Comparison of ENCODE assay signal across 2 cellular contexts in the genomic region with DNA sequence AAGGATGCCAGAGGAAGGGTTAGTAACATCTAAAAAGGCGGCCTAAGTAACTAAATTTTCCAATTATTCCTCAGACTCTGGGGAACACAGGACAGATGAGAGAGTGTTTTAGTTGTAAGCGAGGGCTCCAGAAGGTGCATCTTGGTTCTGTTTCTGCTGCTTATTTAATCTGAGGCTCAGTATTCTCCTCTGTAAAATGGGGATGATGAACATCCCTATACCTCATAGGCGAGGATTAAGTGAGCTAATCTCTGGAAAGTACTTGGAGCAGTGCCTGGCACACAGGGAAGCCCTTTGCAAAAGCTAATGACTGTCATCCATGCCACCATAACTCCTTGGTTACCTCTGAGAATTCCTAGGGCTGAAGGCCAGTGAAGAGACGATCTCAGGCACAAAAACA.
TF ChIP-seq lines count a peak whose summit lies in the region.

No MANE protein-coding gene starts in this region.

TF ChIP-seq in SK-N-SH, 30 proteins besides CTCF, POLR2A, EP300 and RAD21:
- TF ChIP-seq, protein P1, sequence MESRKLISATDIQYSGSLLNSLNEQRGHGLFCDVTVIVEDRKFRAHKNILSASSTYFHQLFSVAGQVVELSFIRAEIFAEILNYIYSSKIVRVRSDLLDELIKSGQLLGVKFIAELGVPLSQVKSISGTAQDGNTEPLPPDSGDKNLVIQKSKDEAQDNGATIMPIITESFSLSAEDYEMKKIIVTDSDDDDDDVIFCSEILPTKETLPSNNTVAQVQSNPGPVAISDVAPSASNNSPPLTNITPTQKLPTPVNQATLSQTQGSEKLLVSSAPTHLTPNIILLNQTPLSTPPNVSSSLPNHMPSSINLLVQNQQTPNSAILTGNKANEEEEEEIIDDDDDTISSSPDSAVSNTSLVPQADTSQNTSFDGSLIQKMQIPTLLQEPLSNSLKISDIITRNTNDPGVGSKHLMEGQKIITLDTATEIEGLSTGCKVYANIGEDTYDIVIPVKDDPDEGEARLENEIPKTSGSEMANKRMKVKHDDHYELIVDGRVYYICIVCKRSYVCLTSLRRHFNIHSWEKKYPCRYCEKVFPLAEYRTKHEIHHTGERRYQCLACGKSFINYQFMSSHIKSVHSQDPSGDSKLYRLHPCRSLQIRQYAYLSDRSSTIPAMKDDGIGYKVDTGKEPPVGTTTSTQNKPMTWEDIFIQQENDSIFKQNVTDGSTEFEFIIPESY (IDR thresholded peaks at IDR 0.05; ENCODE audit: borderline replicate concordance, low read depth) = no peak
- TF ChIP-seq MEF2A (IDR thresholded peaks at IDR 0.05; ENCODE audit: borderline replicate concordance, low read depth) (no peak), NFIC (IDR thresholded peaks at IDR 0.05; ENCODE audit: borderline replicate concordance) (no peak), RCOR1 (IDR thresholded peaks at IDR 0.05; ENCODE audit: low read length) (no peak), RXRA (IDR thresholded peaks at IDR 0.05; ENCODE audit: borderline replicate concordance, low read depth) (no peak), MXI1 (IDR thresholded peaks at IDR 0.05; ENCODE audit: low read depth, low read length) (no peak), ELF1 (IDR thresholded peaks at IDR 0.05) (no peak), TEAD4 (IDR thresholded peaks at IDR 0.05; ENCODE audit: borderline replicate concordance, insufficient read depth) (no peak), FOXJ3 (CRISPR knock-in tag; IDR thresholded peaks at IDR 0.05) (no peak), YY1 (IDR thresholded peaks at IDR 0.05; ENCODE audit: low read depth) (no peak), REST (IDR thresholded peaks at IDR 0.05; ENCODE audit: low read depth, low read length) (no peak), IRF3 (IDR thresholded peaks at IDR 0.05; ENCODE audit: low read depth, low read length) (no peak), JUND (IDR thresholded peaks at IDR 0.05) (no peak), TCF12 (IDR thresholded peaks at IDR 0.05) (no peak), EZH2phosphoT487 (IDR thresholded peaks at IDR 0.05; ENCODE audit: borderline replicate concordance, low read depth) (no peak), FOSL2 (IDR thresholded peaks at IDR 0.05; ENCODE audit: borderline replicate concordance, low read depth) (no peak)
- TF ChIP-seq, protein P2, sequence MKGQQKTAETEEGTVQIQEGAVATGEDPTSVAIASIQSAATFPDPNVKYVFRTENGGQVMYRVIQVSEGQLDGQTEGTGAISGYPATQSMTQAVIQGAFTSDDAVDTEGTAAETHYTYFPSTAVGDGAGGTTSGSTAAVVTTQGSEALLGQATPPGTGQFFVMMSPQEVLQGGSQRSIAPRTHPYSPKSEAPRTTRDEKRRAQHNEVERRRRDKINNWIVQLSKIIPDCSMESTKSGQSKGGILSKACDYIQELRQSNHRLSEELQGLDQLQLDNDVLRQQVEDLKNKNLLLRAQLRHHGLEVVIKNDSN (IDR thresholded peaks at IDR 0.05; ENCODE audit: borderline replicate concordance, low read depth) = no peak
- TF ChIP-seq, protein P3, sequence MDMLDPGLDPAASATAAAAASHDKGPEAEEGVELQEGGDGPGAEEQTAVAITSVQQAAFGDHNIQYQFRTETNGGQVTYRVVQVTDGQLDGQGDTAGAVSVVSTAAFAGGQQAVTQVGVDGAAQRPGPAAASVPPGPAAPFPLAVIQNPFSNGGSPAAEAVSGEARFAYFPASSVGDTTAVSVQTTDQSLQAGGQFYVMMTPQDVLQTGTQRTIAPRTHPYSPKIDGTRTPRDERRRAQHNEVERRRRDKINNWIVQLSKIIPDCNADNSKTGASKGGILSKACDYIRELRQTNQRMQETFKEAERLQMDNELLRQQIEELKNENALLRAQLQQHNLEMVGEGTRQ (IDR thresholded peaks at IDR 0.05; ENCODE audit: borderline replicate concordance, low read depth, low read length) = no peak

TF ChIP-seq in SK-N-SH treated with all-trans-retinoic acid at 6 μM for 48 hours, 23 proteins besides CTCF, POLR2A, EP300 and RAD21 (continued from another document):
- TF ChIP-seq, protein P4, sequence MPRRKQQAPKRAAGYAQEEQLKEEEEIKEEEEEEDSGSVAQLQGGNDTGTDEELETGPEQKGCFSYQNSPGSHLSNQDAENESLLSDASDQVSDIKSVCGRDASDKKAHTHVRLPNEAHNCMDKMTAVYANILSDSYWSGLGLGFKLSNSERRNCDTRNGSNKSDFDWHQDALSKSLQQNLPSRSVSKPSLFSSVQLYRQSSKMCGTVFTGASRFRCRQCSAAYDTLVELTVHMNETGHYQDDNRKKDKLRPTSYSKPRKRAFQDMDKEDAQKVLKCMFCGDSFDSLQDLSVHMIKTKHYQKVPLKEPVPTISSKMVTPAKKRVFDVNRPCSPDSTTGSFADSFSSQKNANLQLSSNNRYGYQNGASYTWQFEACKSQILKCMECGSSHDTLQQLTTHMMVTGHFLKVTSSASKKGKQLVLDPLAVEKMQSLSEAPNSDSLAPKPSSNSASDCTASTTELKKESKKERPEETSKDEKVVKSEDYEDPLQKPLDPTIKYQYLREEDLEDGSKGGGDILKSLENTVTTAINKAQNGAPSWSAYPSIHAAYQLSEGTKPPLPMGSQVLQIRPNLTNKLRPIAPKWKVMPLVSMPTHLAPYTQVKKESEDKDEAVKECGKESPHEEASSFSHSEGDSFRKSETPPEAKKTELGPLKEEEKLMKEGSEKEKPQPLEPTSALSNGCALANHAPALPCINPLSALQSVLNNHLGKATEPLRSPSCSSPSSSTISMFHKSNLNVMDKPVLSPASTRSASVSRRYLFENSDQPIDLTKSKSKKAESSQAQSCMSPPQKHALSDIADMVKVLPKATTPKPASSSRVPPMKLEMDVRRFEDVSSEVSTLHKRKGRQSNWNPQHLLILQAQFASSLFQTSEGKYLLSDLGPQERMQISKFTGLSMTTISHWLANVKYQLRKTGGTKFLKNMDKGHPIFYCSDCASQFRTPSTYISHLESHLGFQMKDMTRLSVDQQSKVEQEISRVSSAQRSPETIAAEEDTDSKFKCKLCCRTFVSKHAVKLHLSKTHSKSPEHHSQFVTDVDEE (CRISPR knock-in tag; IDR thresholded peaks at IDR 0.05) = no peak
- TF ChIP-seq PPARA (CRISPR knock-in tag; IDR thresholded peaks at IDR 0.05; ENCODE audit: borderline replicate concordance) (no peak), OSR1 (CRISPR knock-in tag; IDR thresholded peaks at IDR 0.05) (no peak), ZC3H10 (CRISPR knock-in tag; IDR thresholded peaks at IDR 0.05) (no peak), RARB (CRISPR knock-in tag; IDR thresholded peaks at IDR 0.05) (no peak), TOX (CRISPR knock-in tag; IDR thresholded peaks at IDR 0.05; ENCODE audit: borderline replicate concordance) (no peak), SNAI2 (CRISPR knock-in tag; IDR thresholded peaks at IDR 0.05) (no peak), BACH2 (CRISPR knock-in tag; IDR thresholded peaks at IDR 0.05; ENCODE audit: borderline replicate concordance) (no peak), ARNTL (CRISPR knock-in tag; IDR thresholded peaks at IDR 0.05; ENCODE audit: borderline replicate concordance, low read depth) (no peak)
- TF ChIP-seq, protein P5, sequence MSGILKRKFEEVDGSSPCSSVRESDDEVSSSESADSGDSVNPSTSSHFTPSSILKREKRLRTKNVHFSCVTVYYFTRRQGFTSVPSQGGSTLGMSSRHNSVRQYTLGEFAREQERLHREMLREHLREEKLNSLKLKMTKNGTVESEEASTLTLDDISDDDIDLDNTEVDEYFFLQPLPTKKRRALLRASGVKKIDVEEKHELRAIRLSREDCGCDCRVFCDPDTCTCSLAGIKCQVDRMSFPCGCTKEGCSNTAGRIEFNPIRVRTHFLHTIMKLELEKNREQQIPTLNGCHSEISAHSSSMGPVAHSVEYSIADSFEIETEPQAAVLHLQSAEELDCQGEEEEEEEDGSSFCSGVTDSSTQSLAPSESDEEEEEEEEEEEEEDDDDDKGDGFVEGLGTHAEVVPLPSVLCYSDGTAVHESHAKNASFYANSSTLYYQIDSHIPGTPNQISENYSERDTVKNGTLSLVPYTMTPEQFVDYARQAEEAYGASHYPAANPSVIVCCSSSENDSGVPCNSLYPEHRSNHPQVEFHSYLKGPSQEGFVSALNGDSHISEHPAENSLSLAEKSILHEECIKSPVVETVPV (CRISPR knock-in tag; IDR thresholded peaks at IDR 0.05) = no peak
